Comparison of ENCODE assay signal across 8 cellular contexts in the genomic region with DNA sequence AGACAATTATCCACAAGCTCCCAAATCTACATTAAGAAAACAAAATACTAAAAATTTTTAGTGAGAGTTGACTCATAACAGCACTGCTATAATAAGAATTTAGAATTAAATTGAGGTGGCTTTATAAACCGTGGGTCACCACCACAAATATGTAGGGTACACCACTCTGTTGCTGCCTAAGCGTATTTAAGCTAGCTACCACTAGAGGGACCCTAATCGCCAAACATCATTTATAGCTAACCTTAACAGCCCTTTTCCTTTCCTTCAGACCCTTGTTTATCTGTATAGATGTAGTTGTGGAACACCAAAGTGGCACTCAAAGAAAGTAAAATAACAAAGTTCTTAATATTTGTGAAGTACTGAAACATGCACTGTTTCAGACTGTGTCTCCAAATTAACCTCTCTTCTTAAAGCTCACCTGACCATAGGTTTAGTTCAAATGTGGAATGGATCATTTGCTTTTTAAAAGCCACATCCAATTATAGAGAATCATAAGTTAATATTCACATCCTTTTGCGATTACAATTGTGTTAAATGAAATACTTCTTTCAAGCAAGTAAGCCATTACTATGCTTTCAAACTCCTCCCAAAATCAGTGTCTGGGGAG.
DNase-seq lines count a peak whose midpoint lies in the region; ATAC-seq and TF ChIP-seq lines count a peak whose summit lies in the region.

No MANE protein-coding gene starts in this region.

- no peaks in the 10 kb centered on the region for H3K36me3 ChIP-seq in CD8-positive, alpha-beta T cell (ENCODE audit: insufficient read depth, low read length)

- no peak overlapping the region for H3K4me3 Mint-ChIP-seq in CD8-positive, alpha-beta T cell

- no peaks in the 10 kb centered on the region for H3K9me3 ChIP-seq in CD8-positive, alpha-beta T cell (ENCODE audit: low read length)

- POLR2A ChIA-PET in CD8-positive, alpha-beta T cell (lab: Charles Lee) = interaction anchor here (0.6 kb wide), 1 partner anchor 390 kb away, joined by 4 read pairs; no protein-coding TSS in a partner anchor

- no peak for DNase-seq in CD8-positive, alpha-beta T cell
- DNase-seq in NCI-H2029 treated with DMSO at 0.1 percent for 48 hours (lab: John Stamatoyannopoulos, UW) = peak; percentile 76
- DNase-seq in glomerular visceral epithelial cell (ENCODE audit: extremely low spot score) = peak; percentile 76
- DNase-seq in retinal pigment epithelial cell (ENCODE audit: low read depth) = peak; percentile 41
- DNase-seq in activated CD4-positive, alpha-beta T cell treated with anti-CD3 and anti-CD28 coated beads for 1 hour = no peak

- peak; percentile 82 for TF ChIP-seq CTCF in CD8-positive, alpha-beta T cell (IDR thresholded peaks at IDR 0.05)
- peak; percentile 92 for TF ChIP-seq CTCF in VCaP (conservative IDR thresholded peaks at IDR 0.05)
- TF ChIP-seq CTCF in retinal pigment epithelial cell (conservative IDR thresholded peaks at IDR 0.05; ENCODE audit: low read depth, low read length) = peak; percentile 84

- intact Hi-C loops in CD8-positive, alpha-beta T cell (cut with DNase I, micrococcal nuclease) = loop anchor here (1.0 kb wide), 1 partner anchor 397 kb away; no protein-coding TSS in a partner anchor

- no peaks in the 10 kb centered on the region for H3K36me3 Mint-ChIP-seq in CD8-positive, alpha-beta T cell

- H3K4me1 Mint-ChIP-seq in CD8-positive, alpha-beta T cell (ENCODE audit: low read depth) = no peaks in the 10 kb centered on the region

- no peak overlapping the region for H3K4me3 ChIP-seq in CD8-positive, alpha-beta T cell (ENCODE audit: low read depth, low read length)
- no peak overlapping the region for H3K4me3 ChIP-seq in retinal pigment epithelial cell (ENCODE audit: low read length)

- no peak overlapping the region for H3K27ac Mint-ChIP-seq in CD8-positive, alpha-beta T cell

- no peak overlapping the region for H3K27ac ChIP-seq in CD8-positive, alpha-beta T cell (ENCODE audit: low read depth, low read length)
- peak overlapping the region; percentile 67 for H3K27ac ChIP-seq in VCaP

- H3K4me1 ChIP-seq in CD8-positive, alpha-beta T cell (ENCODE audit: insufficient read depth, low read length) = no peaks in the 10 kb centered on the region

- CTCF ChIA-PET in CD8-positive, alpha-beta T cell (lab: Charles Lee) = interaction anchor here (0.7 to 3.6 kb wide), 14 partner anchors 9 to 967 kb away, joined by 3 to 23 read pairs (median 4); a partner anchor contains a TSS

- no peak for ATAC-seq in CD8-positive, alpha-beta T cell
- ATAC-seq in GM18870 (IDR thresholded peaks at IDR 0.05; ENCODE audit: unreplicated experiment) (peak; percentile 83), HG03060 (IDR thresholded peaks at IDR 0.05; ENCODE audit: low read depth, unreplicated experiment) (peak; percentile 67)

- no peaks in the 10 kb centered on the region for H3K9me3 Mint-ChIP-seq in CD8-positive, alpha-beta T cell

- no peaks in the 10 kb centered on the region for H3K27me3 Mint-ChIP-seq in CD8-positive, alpha-beta T cell (ENCODE audit: low read depth)

- no peaks in the 10 kb centered on the region for H3K27me3 ChIP-seq in CD8-positive, alpha-beta T cell (ENCODE audit: insufficient read depth, low read length)

Comparison
In these comparisons a context has a peak if more than half of its experiments do, and no peak if none do; other contexts are left out.
1. DNase-seq: peak in NCI-H2029 treated with DMSO at 0.1 percent for 48 hours (single experiment), glomerular visceral epithelial cell (single experiment) and retinal pigment epithelial cell (single experiment); none in CD8-positive, alpha-beta T cell (0 of 7) and activated CD4-positive, alpha-beta T cell treated with anti-CD3 and anti-CD28 coated beads for 1 hour (single experiment).
2. Peak in every context shown above with its lines, with median percentiles within 50 percentile points of each other: CTCF ChIP-seq.